ENCODE assay signal across 9 cellular contexts in the genomic region with DNA sequence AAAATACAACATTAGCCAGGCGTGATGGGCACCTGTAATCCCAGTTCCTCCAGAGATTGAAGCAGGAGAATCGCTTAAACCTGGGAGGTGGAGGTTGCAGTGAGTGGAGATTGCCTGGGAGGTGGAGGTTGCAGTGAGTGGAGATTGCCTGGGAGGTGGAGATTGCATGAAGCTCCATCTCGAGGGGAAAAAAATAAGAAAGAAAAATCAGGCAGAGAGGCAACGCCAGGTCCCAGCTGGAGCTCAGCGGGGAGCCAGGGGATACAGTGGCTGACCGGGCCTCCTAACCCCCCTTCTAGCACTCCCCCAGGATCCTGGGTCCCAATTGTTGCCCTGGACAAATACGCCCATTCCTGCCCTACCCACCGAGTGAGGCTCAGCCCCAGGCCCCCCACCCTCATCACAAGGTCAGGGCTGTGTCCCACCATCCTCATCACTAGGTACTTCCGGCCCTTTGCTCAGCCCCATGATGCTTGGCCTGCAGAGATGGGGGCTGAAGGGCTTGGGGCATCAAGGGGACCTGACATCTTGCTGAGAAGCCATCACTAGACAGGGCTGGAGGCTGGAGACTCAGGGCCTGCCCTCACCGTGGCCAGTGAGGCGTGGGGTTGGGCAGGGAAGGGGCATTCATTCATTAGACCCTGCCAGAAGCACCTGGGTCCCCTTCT. TPM values are rescaled to one million over a fixed set of nuclear protein-coding genes. Genes with fewer than 3 reads are reported as not detected.
DNase-seq lines count a peak whose midpoint lies in the region; ATAC-seq and TF ChIP-seq lines count a peak whose summit lies in the region.
"Had no signal": no experiment of that assay in that cellular context is flagged by ENCODE, and none has a peak within 500 bp of the region (broad histone marks: within the 10 kb centered on the region; RNA-seq: fewer than 3 reads in every experiment).

No MANE protein-coding gene starts in this region.

- H3K4me1 Mint-ChIP-seq in neural crest cell: peaks cover 20% of the 10 kb centered on the region

- H3K27me3 ChIP-seq in BJ (ENCODE audit: control insufficient read depth, insufficient read depth, low read length): no peaks in the 10 kb centered on the region

- no peaks in the 10 kb centered on the region for H3K36me3 Mint-ChIP-seq in neural crest cell (ENCODE audit: low read depth)

- TF ChIP-seq CTCF in BJ (IDR thresholded peaks at IDR 0.05; ENCODE audit: insufficient read depth, low read depth, low read length) (no peak), neural crest cell (conservative IDR thresholded peaks at IDR 0.05) (no peak)

- H3K4me3 Mint-ChIP-seq in neural crest cell: peak overlapping the region; percentile 85

- POLR2A ChIA-PET in BJ (lab: Charles Lee): no interaction called here

- H3K27me3 Mint-ChIP-seq in neural crest cell (ENCODE audit: low read depth): no peaks in the 10 kb centered on the region

- H3K4me3 ChIP-seq in BJ (ENCODE audit: low read depth, low read length): peak overlapping the region; percentile 93

- H3K27ac Mint-ChIP-seq in neural crest cell (ENCODE audit: unreplicated experiment): no peak overlapping the region

- CTCF ChIA-PET in BJ (lab: Yijun Ruan, JAX): interaction anchor here (0.6 to 3.2 kb wide), 4 partner anchors 9 to 307 kb away, joined by 3 to 27 read pairs (median 8); a partner anchor contains a TSS

- peaks cover 33% of the 10 kb centered on the region for H3K36me3 ChIP-seq in BJ (ENCODE audit: control insufficient read depth, insufficient read depth, low read length)
- peaks cover 59% of the 10 kb centered on the region for H3K36me3 ChIP-seq in KOPT-K1 (ENCODE audit: insufficient read depth, low read length)

- H3K27ac ChIP-seq in KOPT-K1 (ENCODE audit: low read depth, low read length, poor library complexity, severe bottlenecking) (peak overlapping the region; percentile 83), caudate nucleus (ENCODE audit: low read depth, low read length) (peak overlapping the region; percentile 36)

- no peaks in the 10 kb centered on the region for H3K9me3 Mint-ChIP-seq in neural crest cell

- no peaks in the 10 kb centered on the region for H3K9me3 ChIP-seq in KOPT-K1 (ENCODE audit: insufficient read depth, low read length, poor library complexity, severe bottlenecking)

- no peak for DNase-seq in BJ (ENCODE audit: low read depth)
- no peak for DNase-seq in caudate nucleus (lab: John Stamatoyannopoulos, UW)
- no peak for DNase-seq in neural crest cell (ENCODE audit: low read depth, low spot score)
- no peak for DNase-seq in stimulated activated CD8-positive, alpha-beta memory T cell treated with anti-CD3 and anti-CD28 coated beads, Interleukin-4, amount 100 ng/mL, for 48 hours
- DNase-seq in stimulated activated CD4-positive, alpha-beta T cell treated with anti-CD3 and anti-CD28 coated beads, Interleukin-4, amount 100 ng/mL, for 1 hour: no peak
- DNase-seq: NCI-H446 treated with DMSO at 0.1 percent for 48 hours had no signal

- no peak for ATAC-seq in HG03039 (IDR thresholded peaks at IDR 0.05; ENCODE audit: unreplicated experiment)
- ATAC-seq in GM19351 (IDR thresholded peaks at IDR 0.05; ENCODE audit: unreplicated experiment): no peak

RNA-seq across cellular contexts. Expression of a gene that starts 1.9 kb away (rescaled TPM):
- 25.6 and 34.2 TPM in 2 replicates for polyA plus RNA-seq in BJ (2011; rRNA removed)
- polyA minus RNA-seq in BJ (2011; rRNA and poly(A)+ RNA removed): 18.9 and 26.4 TPM in 2 replicates
- total RNA-seq in neural crest cell: 36.7 and 38.5 TPM in 2 replicates

RNA-seq across cellular contexts. Expression of a gene that starts 10.2 kb away (rescaled TPM):
- 13.5 and 15.3 TPM in 2 replicates for polyA plus RNA-seq in BJ (2011; rRNA removed)
- 8.6 and 10.5 TPM in 2 replicates for polyA minus RNA-seq in BJ (2011; rRNA and poly(A)+ RNA removed)
- 19.4 and 22.2 TPM in 2 replicates for total RNA-seq in neural crest cell

RNA-seq across cellular contexts. Expression of a gene that starts 10.3 kb away (rescaled TPM):
- polyA plus RNA-seq in BJ (2011; rRNA removed): 0.21 and 0.34 TPM in 2 replicates
- polyA minus RNA-seq in BJ (2011; rRNA and poly(A)+ RNA removed): not detected in 2 replicates
- total RNA-seq in neural crest cell: 3.8 and 4.6 TPM in 2 replicates

RNA-seq across cellular contexts. Expression of a gene that starts 55.1 kb away (rescaled TPM):
- 8.5 and 12.2 TPM in 2 replicates for polyA plus RNA-seq in BJ (2011; rRNA removed)
- polyA minus RNA-seq in BJ (2011; rRNA and poly(A)+ RNA removed): 3.6 and 4.3 TPM in 2 replicates
- total RNA-seq in neural crest cell: 17.5 and 17.6 TPM in 2 replicates
